21 cellular contexts compared by ENCODE assay signal in the genomic region with DNA sequence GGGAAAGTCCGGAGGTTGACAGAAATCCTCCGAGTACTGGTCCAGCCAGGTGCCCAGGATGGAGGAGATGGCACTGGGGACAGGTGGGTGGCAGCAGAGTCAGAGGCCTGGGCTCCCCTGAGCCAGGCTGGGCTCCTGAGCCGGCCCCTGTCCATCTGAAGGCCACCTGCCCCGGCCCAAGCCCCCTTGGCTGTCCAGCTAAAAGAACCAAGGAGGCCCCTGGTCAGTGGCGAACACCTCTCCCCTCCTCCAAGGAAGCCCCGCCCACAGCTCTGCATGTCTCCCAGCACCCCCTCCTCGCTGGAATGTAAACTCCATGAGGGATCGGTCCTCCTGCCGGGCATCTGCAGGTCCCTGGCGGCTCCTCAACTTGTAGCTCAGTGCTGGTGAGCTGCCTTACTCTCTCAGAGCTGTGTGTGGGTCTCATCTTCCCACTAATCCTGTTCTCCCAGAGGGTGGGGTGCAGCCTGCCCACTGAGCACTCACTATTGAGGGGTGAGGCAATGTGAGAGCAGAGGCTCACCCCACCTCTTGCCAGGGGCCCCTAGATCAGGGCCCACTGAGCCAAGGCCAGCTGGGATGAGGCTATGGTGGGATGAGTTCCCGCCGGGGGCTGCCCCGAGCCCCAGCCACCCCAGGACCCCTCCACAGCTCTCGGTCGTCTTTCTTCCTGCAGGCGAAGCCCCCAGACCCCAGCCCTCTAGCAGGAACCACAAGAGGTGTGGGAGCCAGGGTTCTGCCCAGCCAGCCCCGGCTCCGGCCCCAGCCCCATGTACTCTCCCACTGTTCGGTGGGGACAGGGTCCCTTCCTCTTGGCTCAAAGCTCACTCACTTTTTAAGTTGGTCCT. TPM values are rescaled to one million over a fixed set of nuclear protein-coding genes. Genes with fewer than 3 reads are reported as not detected.
DNase-seq lines count a peak whose midpoint lies in the region; ATAC-seq and TF ChIP-seq lines count a peak whose summit lies in the region.
"Had no signal": no experiment of that assay in that cellular context is flagged by ENCODE, and none has a peak within 500 bp of the region (broad histone marks: within the 10 kb centered on the region; RNA-seq: fewer than 3 reads in every experiment).

No MANE protein-coding gene starts in this region.

- TF ChIP-seq CTCF in left lung (IDR thresholded peaks at IDR 0.05): no peak
- no peak for TF ChIP-seq CTCF in GM23338 (conservative IDR thresholded peaks at IDR 0.05; ENCODE audit: low read depth in 2 of 2)

- H3K27ac ChIP-seq in left lung: no peak overlapping the region
- no peak overlapping the region for H3K27ac ChIP-seq in GM23338 (ENCODE audit: low read depth)
- H3K27ac ChIP-seq: brain microvascular endothelial cell, gastroesophageal sphincter, HL-60, neutrophil, tibial nerve, VCaP had no signal

- peaks cover 11 to 29% of the 10 kb centered on the region in 2 donors for H3K4me1 ChIP-seq in left lung
- no peaks in the 10 kb centered on the region for H3K4me1 ChIP-seq in GM23338 (ENCODE audit: insufficient read depth)

- H3K4me3 ChIP-seq in left lung (no peak overlapping the region), GM23338 (no peak overlapping the region)
- H3K4me3 ChIP-seq: gastroesophageal sphincter, GM12878, tibial nerve had no signal

- H2AFZ ChIP-seq in GM23338: no peak overlapping the region

- H3K9me3 Mint-ChIP-seq in IgD-negative memory B cell (no peaks in the 10 kb centered on the region), GM23338 (no peaks in the 10 kb centered on the region)
- no peaks in the 10 kb centered on the region for H3K9me3 Mint-ChIP-seq in activated T-helper 17 cell treated with anti-CD3 and anti-CD28 coated beads, Interleukin-2, amount 50 U/mL, for 72 hours
- H3K9me3 Mint-ChIP-seq: stimulated activated naive CD8-positive, alpha-beta T cell treated with anti-CD3 and anti-CD28 coated beads, Interleukin-15, amount 100 ng/mL, for 72 hours had no signal

- H4K20me1 ChIP-seq in GM23338 (replicated peaks; ENCODE audit: insufficient read depth): no peaks in the 10 kb centered on the region; the same call in 1 of the 2 replicates

- intact Hi-C loops in left lung (cut with DNase I) (no loop called here), sciatic nerve (cut with DNase I) (no loop called here)

- H3K27me3 Mint-ChIP-seq in IgD-negative memory B cell (no peaks in the 10 kb centered on the region), GM23338 (ENCODE audit: insufficient read depth, low read depth, poor library complexity) (peaks cover 8% of the 10 kb centered on the region)
- no peaks in the 10 kb centered on the region for H3K27me3 Mint-ChIP-seq in activated T-helper 17 cell treated with anti-CD3 and anti-CD28 coated beads, Interleukin-2, amount 50 U/mL, for 72 hours
- H3K27me3 Mint-ChIP-seq: stimulated activated naive CD8-positive, alpha-beta T cell treated with anti-CD3 and anti-CD28 coated beads, Interleukin-15, amount 100 ng/mL, for 72 hours had no signal

- no peaks in the 10 kb centered on the region for H3F3A ChIP-seq in GM23338 (replicated peaks; ENCODE audit: low read depth)

- H3K79me2 ChIP-seq in GM23338 (replicated peaks; ENCODE audit: insufficient read depth): no peaks in the 10 kb centered on the region

- no peak for ATAC-seq in activated T-helper 17 cell treated with anti-CD3 and anti-CD28 coated beads, Interleukin-2, amount 50 U/mL, for 72 hours (replicated peaks)
- ATAC-seq in left lung (no peak), sciatic nerve (no peak), GM23338 (no peak; the same call in 2 of the 3 replicates)
- ATAC-seq: gastroesophageal sphincter; GM12878; SK-N-SH treated with all-trans-retinoic acid at 6 μM for 48 hours; stimulated activated naive CD8-positive, alpha-beta T cell treated with anti-CD3 and anti-CD28 coated beads, Interleukin-15, amount 100 ng/mL, for 72 hours had no signal

- peaks cover 0 to 78% of the 10 kb centered on the region in 2 donors for H3K36me3 ChIP-seq in left lung
- H3K36me3 ChIP-seq in GM23338 (ENCODE audit: insufficient read depth): no peaks in the 10 kb centered on the region
- H3K36me3 ChIP-seq: neutrophil had no signal

- no peaks in the 10 kb centered on the region for H3K9me2 ChIP-seq in GM23338 (ENCODE audit: insufficient read depth)

- H3K27ac Mint-ChIP-seq in IgD-negative memory B cell (peak overlapping the region in 2 of 3 donors; percentile 31 to 87), GM23338 (no peak overlapping the region; the same call in 1 of the 2 replicates)
- peak overlapping the region; percentile 17 for H3K27ac Mint-ChIP-seq in activated T-helper 17 cell treated with anti-CD3 and anti-CD28 coated beads, Interleukin-2, amount 50 U/mL, for 72 hours

- H3K4me1 Mint-ChIP-seq in IgD-negative memory B cell (peaks cover 7 to 14% (median 9%) of the 10 kb centered on the region in 3 donors), GM23338 (peaks cover 4% of the 10 kb centered on the region)
- H3K4me1 Mint-ChIP-seq in activated T-helper 17 cell treated with anti-CD3 and anti-CD28 coated beads, Interleukin-2, amount 50 U/mL, for 72 hours: peaks cover 4% of the 10 kb centered on the region

- H3K4me3 Mint-ChIP-seq in IgD-negative memory B cell: peak overlapping the region in 1 of 4 donors; percentile 54
- H3K4me3 Mint-ChIP-seq in activated T-helper 17 cell treated with anti-CD3 and anti-CD28 coated beads, Interleukin-2, amount 50 U/mL, for 72 hours: no peak overlapping the region
- H3K4me3 Mint-ChIP-seq in GM23338: no peak overlapping the region
- H3K4me3 Mint-ChIP-seq: stimulated activated naive CD8-positive, alpha-beta T cell treated with anti-CD3 and anti-CD28 coated beads, Interleukin-15, amount 100 ng/mL, for 72 hours had no signal

- H3K4me2 ChIP-seq in GM23338: no peak overlapping the region

- DNase-seq in left lung: peak; percentile 26 to 64
- peak; percentile 53 for DNase-seq in sciatic nerve (ENCODE audit: low spot score)
- no peak for DNase-seq in cerebellar cortex (ENCODE audit: low spot score)
- no peak for DNase-seq in HEK293T (ENCODE audit: extremely low spot score)
- DNase-seq in GM23338 (ENCODE audit: low spot score): no peak
- DNase-seq: activated CD4-positive, alpha-beta T cell treated with anti-CD3 and anti-CD28 coated beads, Interleukin-2, amount 50 U/mL, for 1 hour; activated gamma-delta T cell; brain microvascular endothelial cell; cortex of kidney; NCI-H1092 treated with DMSO at 0.1 percent for 48 hours; NCI-H1930; stimulated activated naive CD8-positive, alpha-beta T cell treated with anti-CD3 and anti-CD28 coated beads, Interleukin-15, amount 100 ng/mL, for 72 hours had no signal

- H3K9me3 ChIP-seq in left lung: no peaks in the 10 kb centered on the region
- H3K9me3 ChIP-seq: gastroesophageal sphincter, neutrophil, tibial nerve had no signal

- CTCF ChIA-PET in HEK293T (lab: Yijun Ruan, JAX): interaction anchor here (2.4 kb wide), 1 partner anchor 35 kb away, joined by 7 read pairs; no protein-coding TSS in a partner anchor

- H3K27me3 ChIP-seq in left lung (no peaks in the 10 kb centered on the region), GM23338 (ENCODE audit: insufficient read depth) (no peaks in the 10 kb centered on the region)
- H3K27me3 ChIP-seq: brain microvascular endothelial cell, gastroesophageal sphincter, tibial nerve had no signal

- H3K36me3 Mint-ChIP-seq in IgD-negative memory B cell (peaks cover 2% of the 10 kb centered on the region), GM23338 (ENCODE audit: low read depth) (peaks cover 10% of the 10 kb centered on the region)
- peaks cover 94% of the 10 kb centered on the region for H3K36me3 Mint-ChIP-seq in activated T-helper 17 cell treated with anti-CD3 and anti-CD28 coated beads, Interleukin-2, amount 50 U/mL, for 72 hours (ENCODE audit: low read depth)

- POLR2A ChIA-PET in HEK293T (lab: Yijun Ruan, JAX): interaction anchor here (1.4 kb wide), 1 partner anchor 79 kb away, joined by 4 read pairs; the partner anchor contains the start of gene GTF3C5

TF ChIP-seq in HEK293T, 16 proteins besides CTCF, POLR2A, EP300 and RAD21 (continues in another document):
- TF ChIP-seq FOXM1 (IDR thresholded peaks at IDR 0.05; ENCODE audit: borderline replicate concordance) (no peak), L3MBTL2 (conservative IDR thresholded peaks at IDR 0.05) (no peak), CTBP1 (IDR thresholded peaks at IDR 0.05; ENCODE audit: borderline replicate concordance) (no peak)

TF ChIP-seq in GM23338, 12 proteins besides CTCF, POLR2A, EP300 and RAD21 (continues in another document):
- no peak for TF ChIP-seq ZNF331 (CRISPR knock-in tag; IDR thresholded peaks at IDR 0.05; ENCODE audit: low read depth)

RNA-seq across cellular contexts. Expression of gene RALGDS, which starts 12.0 kb away (rescaled TPM):
- 16.9 TPM for polyA plus RNA-seq in IgD-negative memory B cell
- total RNA-seq in activated T-helper 17 cell treated with anti-CD3 and anti-CD28 coated beads, Interleukin-2, amount 50 U/mL, for 72 hours: 100 to 1,000 TPM; 101 to 156 TPM
- total RNA-seq in left lung: 10 to 100 TPM; 56.4 to 58.9 TPM
- total RNA-seq in sciatic nerve: 59.7 TPM
- total RNA-seq in GM23338 (2014; rRNA removed; shearing (Covaris generic)): 15.5 and 20.3 TPM in 2 replicates
- polyA plus RNA-seq in GM23338 (2016; fragmentation: Nextera tagmentation; extraction: Ambion mirVana): 6.1 and 8.6 TPM in 2 replicates

RNA-seq across cellular contexts. Expression of gene CEL, which starts 47.2 kb away (rescaled TPM):
- polyA plus RNA-seq in IgD-negative memory B cell (not detected), GM23338 (2016; fragmentation: Nextera tagmentation; extraction: Ambion mirVana) (0.26 and 0.27 TPM in 2 replicates)
- total RNA-seq in activated T-helper 17 cell treated with anti-CD3 and anti-CD28 coated beads, Interleukin-2, amount 50 U/mL, for 72 hours: 1 to 10 TPM; 1.2 to 4.2 TPM
- total RNA-seq in left lung (1 to 10 TPM in 1 of 2 donors, under 1 TPM in 1; 0.47 to 1.1 TPM), sciatic nerve (2.7 TPM)
- 1.0 and 2.3 TPM in 2 replicates for total RNA-seq in GM23338 (2014; rRNA removed; shearing (Covaris generic))

RNA-seq across cellular contexts. Expression of gene GBGT1, which starts 54.7 kb away (rescaled TPM):
- polyA plus RNA-seq in IgD-negative memory B cell (1.7 TPM), GM23338 (2016; fragmentation: Nextera tagmentation; extraction: Ambion mirVana) (3.7 and 4.9 TPM in 2 replicates)
- 1 to 10 TPM; 2.8 to 7.2 TPM for total RNA-seq in activated T-helper 17 cell treated with anti-CD3 and anti-CD28 coated beads, Interleukin-2, amount 50 U/mL, for 72 hours
- total RNA-seq in left lung (10 to 100 TPM; 22.2 to 45.1 TPM), sciatic nerve (23.2 TPM)
- 15.7 and 22.4 TPM in 2 replicates for total RNA-seq in GM23338 (2014; rRNA removed; shearing (Covaris generic))

Comparison
In these comparisons a context has a peak if more than half of its experiments do, and no peak if none do; other contexts are left out.
1. DNase-seq: peak in left lung (2 of 2) and sciatic nerve (single experiment); none in cerebellar cortex (single experiment), HEK293T (single experiment) and GM23338 (single experiment).